Comparison of ENCODE assay signal across 1 cellular context in the genomic region with DNA sequence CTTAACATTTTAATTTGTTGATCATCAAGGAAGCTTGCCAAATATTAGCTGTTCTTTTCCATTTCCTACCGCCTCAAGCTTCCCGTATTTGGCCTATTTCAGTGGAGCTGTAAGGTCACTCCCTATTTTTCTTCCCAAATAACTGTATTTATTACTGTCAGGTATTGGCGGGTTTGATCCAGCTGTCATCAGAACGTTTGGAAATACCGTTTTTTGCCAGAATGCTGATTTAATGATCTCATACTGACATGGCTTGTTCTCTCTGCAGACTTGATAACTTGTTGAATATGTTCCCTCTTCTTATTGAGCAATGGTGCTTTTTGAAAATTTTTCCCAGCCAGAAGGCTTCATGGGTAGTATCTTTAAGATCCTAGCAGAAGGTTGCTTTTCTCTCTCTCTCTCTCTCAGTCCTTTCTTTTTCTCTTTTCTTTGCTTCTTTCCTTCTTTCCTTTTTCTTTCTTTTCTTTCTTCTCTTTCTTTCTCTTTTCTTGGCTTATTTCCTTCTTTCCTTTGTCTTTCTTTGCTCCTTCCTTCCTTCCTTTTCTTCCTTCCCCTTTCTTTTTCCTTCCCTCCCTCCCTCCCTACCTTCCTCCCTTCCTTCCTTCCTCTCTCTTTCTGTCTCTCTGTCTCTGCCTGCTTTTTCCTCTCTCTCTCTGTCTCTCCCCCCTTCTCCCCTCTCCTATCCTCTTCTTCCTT.
A peak's percentile ranks its signal among the peaks of the same experiment; 100 is the strongest.
TF ChIP-seq lines count a peak whose summit lies in the region.

No MANE protein-coding gene starts in this region.

TF ChIP-seq in HepG2, 621 proteins besides CTCF, POLR2A, EP300 and RAD21:
- TF ChIP-seq GPN1 (CRISPR knock-in tag; IDR thresholded peaks at IDR 0.05; ENCODE audit: borderline replicate concordance) = no peak
- no peak for TF ChIP-seq ZNF232 (CRISPR knock-in tag; IDR thresholded peaks at IDR 0.05; ENCODE audit: borderline replicate concordance)
- TF ChIP-seq KDM5A (IDR thresholded peaks at IDR 0.05; ENCODE audit: borderline replicate concordance, low read length) = no peak
- peak; percentile 76; the same call in 1 of the 2 replicates for TF ChIP-seq ZNF512 (CRISPR knock-in tag; IDR thresholded peaks at IDR 0.05)
